1 cellular context compared by ENCODE assay signal in the genomic region with DNA sequence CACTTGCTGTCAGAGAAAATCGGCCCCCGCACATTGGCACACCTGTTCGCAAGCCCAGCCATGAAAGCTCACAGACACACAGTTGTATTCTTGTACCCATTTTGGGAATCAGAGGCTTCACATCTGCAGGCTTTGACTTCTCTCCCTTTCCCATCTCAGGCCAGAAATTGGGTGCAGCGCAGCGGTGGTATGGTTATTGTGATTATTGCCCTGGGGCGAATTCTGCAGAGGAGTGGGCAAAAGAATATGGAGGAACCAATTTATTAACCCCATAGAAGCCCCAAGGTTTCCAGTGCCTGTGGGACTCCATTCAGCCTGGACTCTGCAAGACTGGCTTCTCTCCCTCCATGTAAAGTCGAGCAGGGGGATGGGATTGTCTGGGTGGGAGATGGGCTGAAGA.
TF ChIP-seq lines count a peak whose summit lies in the region.

No MANE protein-coding gene starts in this region.

TF ChIP-seq in H1, 55 proteins besides CTCF, POLR2A, EP300 and RAD21 (continued from another document):
- TF ChIP-seq ZNF274 (IDR thresholded peaks at IDR 0.05; ENCODE audit: borderline replicate concordance, extremely low read depth, low read length), result no peak
- TF ChIP-seq CBX5 (IDR thresholded peaks at IDR 0.05; ENCODE audit: low read depth, low read length), result no peak
- no peak for TF ChIP-seq KDM5A (IDR thresholded peaks at IDR 0.05; ENCODE audit: low read length)
- TF ChIP-seq FOSL1 (IDR thresholded peaks at IDR 0.05; ENCODE audit: insufficient read depth, low read depth, low read length), result no peak
- TF ChIP-seq YY1 (IDR thresholded peaks at IDR 0.05; ENCODE audit: low read depth, low read length), result no peak
- no peak for TF ChIP-seq BCL11A (IDR thresholded peaks at IDR 0.05; ENCODE audit: low read depth in 2 of 2, low read length in 2 of 2)
- TF ChIP-seq CHD1 (IDR thresholded peaks at IDR 0.05; ENCODE audit: low read depth, low read length), result no peak
- no peak for TF ChIP-seq SP4 (IDR thresholded peaks at IDR 0.05; ENCODE audit: low read length)
- TF ChIP-seq NANOG (IDR thresholded peaks at IDR 0.05; ENCODE audit: insufficient read depth, low read depth, low read length, poor library complexity, severe bottlenecking), result no peak
- no peak for TF ChIP-seq JUN (IDR thresholded peaks at IDR 0.05; ENCODE audit: low read depth, low read length)
- TF ChIP-seq TEAD4 (IDR thresholded peaks at IDR 0.05; ENCODE audit: low read depth, low read length), result no peak
- TF ChIP-seq TAF1 (IDR thresholded peaks at IDR 0.05; ENCODE audit: low read depth, low read length), result no peak
- no peak for TF ChIP-seq PHF8 (conservative IDR thresholded peaks at IDR 0.05; ENCODE audit: low read depth, low read length)
- no peak for TF ChIP-seq CBX8 (IDR thresholded peaks at IDR 0.05; ENCODE audit: borderline replicate concordance, low read depth, low read length)
- no peak for TF ChIP-seq TCF12 (IDR thresholded peaks at IDR 0.05; ENCODE audit: low read depth, low read length)
- TF ChIP-seq KDM4A (IDR thresholded peaks at IDR 0.05; ENCODE audit: low read depth, low read length, severe bottlenecking), result no peak
